Comparison of ENCODE assay signal across 8 cellular contexts in the genomic region with DNA sequence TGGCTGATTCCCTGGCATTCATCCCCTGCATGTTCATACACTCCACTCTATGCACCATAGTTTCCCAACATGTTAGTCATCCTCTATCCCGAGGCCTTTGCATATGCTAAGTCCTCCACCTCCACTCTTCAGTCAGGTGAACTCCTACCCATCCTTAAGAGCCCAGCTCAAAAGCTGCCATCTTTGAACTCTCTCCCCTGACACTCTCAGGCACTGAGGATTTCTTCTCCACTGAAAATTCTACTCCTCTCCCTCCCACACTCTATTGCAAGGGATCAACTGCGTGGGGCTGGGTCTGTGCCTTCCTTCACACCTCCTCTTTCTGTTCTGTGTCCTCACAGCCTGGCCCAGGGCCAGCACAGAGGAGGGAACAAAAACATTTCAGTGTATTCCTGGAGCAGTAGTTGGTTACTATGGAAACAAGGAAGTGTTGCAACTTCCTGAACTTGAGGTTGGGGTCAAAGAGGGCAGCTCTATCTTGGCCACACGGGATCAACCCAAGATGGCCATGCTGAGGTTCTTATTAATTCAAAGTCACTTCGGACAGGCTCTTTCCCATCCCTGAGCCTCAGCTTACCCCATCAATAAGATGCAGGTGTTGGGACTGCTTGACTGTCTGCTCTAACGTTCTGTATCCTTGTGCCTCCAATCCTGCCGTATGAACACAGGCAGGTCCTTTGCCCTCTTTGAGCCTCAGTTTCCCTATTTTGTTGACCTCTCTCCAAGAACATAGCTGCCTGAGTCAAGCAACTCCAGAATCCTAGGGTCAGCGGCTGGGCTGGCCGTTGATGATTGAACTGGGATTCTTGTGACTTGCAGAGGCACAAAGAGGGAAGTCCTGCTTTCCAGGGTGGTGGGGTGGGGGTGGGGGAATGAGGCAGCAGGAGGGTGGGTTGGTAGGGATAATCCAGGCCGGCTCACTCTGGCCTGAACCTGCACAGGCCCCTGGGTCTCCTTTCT. TPM values are rescaled to one million over a fixed set of nuclear protein-coding genes. Genes with fewer than 3 reads are reported as not detected.
A peak's percentile ranks its signal among the peaks of the same experiment; 100 is the strongest.
DNase-seq lines count a peak whose midpoint lies in the region; ATAC-seq, FAIRE-seq and TF ChIP-seq lines count a peak whose summit lies in the region.

No MANE protein-coding gene starts in this region.

- peak; percentile 84 for FAIRE-seq in kidney (lab: Jason Lieb, UNC)

- H3K79me2 ChIP-seq in mammary epithelial cell (ENCODE audit: insufficient read depth, low read length), result peaks cover 96% of the 10 kb centered on the region

- CTCF ChIA-PET in mammary epithelial cell (lab: Charles Lee; ENCODE audit: low non-redundant PET), result no interaction called here

- H3K36me3 Mint-ChIP-seq in stimulated activated memory B cell treated with anti-CD40 and anti-IgM and Interleukin-4, amounts not matched to agents 10 μg/mL and 1 μg/mL and 100 μg/mL, for 72 hours, result no peaks in the 10 kb centered on the region

- H3K4me3 ChIP-seq in mammary epithelial cell (replicated peaks in 1 of 3; ENCODE audit: insufficient read depth in 1 of 3, low read depth in 2 of 3, low read length in 3 of 3), result no peak overlapping the region
- H3K4me3 ChIP-seq in kidney (ENCODE audit: low read length in 2 of 2), result peak overlapping the region in 1 of 2 donors; percentile 10

- dilution Hi-C loops in mammary epithelial cell (cut with HindIII; ENCODE audit: low sequenced_read_pairs), result no loop called here

- H3K9me3 ChIP-seq in mammary epithelial cell (replicated peaks; ENCODE audit: insufficient read depth, low read length) (no peaks in the 10 kb centered on the region), kidney (ENCODE audit: control insufficient read depth in 1 of 2, low read length in 2 of 2) (no peaks in the 10 kb centered on the region)

- H3K4me1 Mint-ChIP-seq in stimulated activated memory B cell treated with anti-CD40 and anti-IgM and Interleukin-4, amounts not matched to agents 10 μg/mL and 1 μg/mL and 100 μg/mL, for 72 hours, result peaks cover 48% of the 10 kb centered on the region

- peak; percentile 2 for ATAC-seq in stimulated activated memory B cell treated with anti-CD40 and anti-IgM and Interleukin-4, amounts not matched to agents 10 μg/mL and 1 μg/mL and 100 μg/mL, for 72 hours

- peaks cover 78% of the 10 kb centered on the region for H3K4me1 ChIP-seq in mammary epithelial cell (ENCODE audit: insufficient read depth, low read length)
- peaks cover 89 to 91% of the 10 kb centered on the region in 2 donors for H3K4me1 ChIP-seq in kidney (ENCODE audit: control insufficient read depth in 1 of 2, insufficient read depth in 1 of 2, low read depth in 1 of 2, low read length in 2 of 2)

- intact Hi-C loops in mammary epithelial cell (cut with micrococcal nuclease), result loop anchor here (1.0 kb wide), 1 partner anchor 15 kb away; no protein-coding TSS in a partner anchor
- intact Hi-C loops in kidney (cut with DNase I), result no loop called here

- no peaks in the 10 kb centered on the region for H3K27me3 ChIP-seq in mammary epithelial cell (ENCODE audit: insufficient read depth, low read length)

- TF ChIP-seq CTCF in mammary epithelial cell (conservative IDR thresholded peaks at IDR 0.05 in 1 of 2, IDR thresholded peaks at IDR 0.05 in 1 of 2; ENCODE audit: extremely low read depth in 1 of 2, insufficient read depth in 1 of 2, low read depth in 1 of 2, low read length in 2 of 2) (no peak), kidney (IDR thresholded peaks at IDR 0.05; ENCODE audit: borderline replicate concordance, extremely low read depth, insufficient read depth) (no peak)

- in situ Hi-C loops in mammary epithelial cell (cut with MboI; ENCODE audit: low sequenced_read_pairs in 2 of 2), result no loop called here

- H3K27ac Mint-ChIP-seq in stimulated activated memory B cell treated with anti-CD40 and anti-IgM and Interleukin-4, amounts not matched to agents 10 μg/mL and 1 μg/mL and 100 μg/mL, for 72 hours, result peak overlapping the region; percentile 65

- H3K27ac ChIP-seq in mammary epithelial cell (ENCODE audit: insufficient read depth, low read depth, low read length) (peak overlapping the region; percentile 85), kidney (ENCODE audit: low read depth in 2 of 2, low read length in 2 of 2) (peak overlapping the region; percentile 74 to 91)

- no peaks in the 10 kb centered on the region for H3K36me3 ChIP-seq in mammary epithelial cell (ENCODE audit: insufficient read depth, low read length)
- H3K36me3 ChIP-seq in kidney (ENCODE audit: control insufficient read depth in 1 of 2, insufficient read depth in 2 of 2, low read length in 2 of 2), result no peaks in the 10 kb centered on the region

- WGBS in mammary epithelial cell (ENCODE audit: low coverage, missing lambda C conversion rate), result 49% methylated on average over 8 of the region's 9 CpGs

- H3K27me3 Mint-ChIP-seq in stimulated activated memory B cell treated with anti-CD40 and anti-IgM and Interleukin-4, amounts not matched to agents 10 μg/mL and 1 μg/mL and 100 μg/mL, for 72 hours, result peaks cover 68% of the 10 kb centered on the region

- H4K20me1 ChIP-seq in mammary epithelial cell (ENCODE audit: insufficient read depth, low read length), result no peaks in the 10 kb centered on the region

- H3K4me3 Mint-ChIP-seq in stimulated activated memory B cell treated with anti-CD40 and anti-IgM and Interleukin-4, amounts not matched to agents 10 μg/mL and 1 μg/mL and 100 μg/mL, for 72 hours, result peak overlapping the region; percentile 48

- peak overlapping the region; percentile 52 for H3K4me2 ChIP-seq in mammary epithelial cell (ENCODE audit: insufficient read depth, low read depth, low read length)

- BruUV-seq in mammary epithelial cell (replicated peaks; lab: Mats Ljungman, UMichigan), result no TSS peak

- peak; percentile 11 for DNase-seq in NK-92 treated with Interleukin-12 subunit alpha and Interleukin-12 subunit beta, amount 100 ng/mL, for 24 hours (lab: John Stamatoyannopoulos, UW)
- DNase-seq in NK-92 (lab: John Stamatoyannopoulos, UW; ENCODE audit: unreplicated experiment) (no peak), NOMO-1 treated with DMSO at 0.1 percent for 48 hours (lab: John Stamatoyannopoulos, UW; ENCODE audit: unreplicated experiment) (peak; percentile 92), mammary epithelial cell (peak; percentile 88), kidney (peak; percentile 98), retina (no peak), occipital lobe (lab: John Stamatoyannopoulos, UW) (no peak)

- peak overlapping the region; percentile 47 for H3K9ac ChIP-seq in mammary epithelial cell (ENCODE audit: insufficient read depth, low read length)
- peak overlapping the region in 1 of 2 donors; percentile 47 for H3K9ac ChIP-seq in kidney (ENCODE audit: low read length in 2 of 2)

- H2AFZ ChIP-seq in mammary epithelial cell (ENCODE audit: low read depth, low read length), result no peak overlapping the region

- no peaks in the 10 kb centered on the region for H3K9me3 Mint-ChIP-seq in stimulated activated memory B cell treated with anti-CD40 and anti-IgM and Interleukin-4, amounts not matched to agents 10 μg/mL and 1 μg/mL and 100 μg/mL, for 72 hours

RNA-seq across cellular contexts. Expression of a gene that starts 15.5 kb away (rescaled TPM):
- total RNA-seq in mammary epithelial cell (10 to 100 TPM; 22.3 to 25.0 TPM), kidney (97.6 TPM), occipital lobe (29.5 TPM)
- polyA plus RNA-seq in mammary epithelial cell (5.9 TPM), kidney (ENCODE audit: insufficient read depth, low read depth, low replicate concordance) (14.2 TPM)
- 16.3 TPM for polyA minus RNA-seq in mammary epithelial cell

Comparison
In these comparisons a context has a peak if more than half of its experiments do, and no peak if none do; other contexts are left out.
1. DNase-seq: peak in NK-92 treated with Interleukin-12 subunit alpha and Interleukin-12 subunit beta, amount 100 ng/mL, for 24 hours (single experiment), NOMO-1 treated with DMSO at 0.1 percent for 48 hours (single experiment), mammary epithelial cell (single experiment) and kidney (single experiment); none in NK-92 (single experiment), retina (single experiment) and occipital lobe (single experiment).